Comparison of ENCODE assay signal across 7 cellular contexts in the genomic region with DNA sequence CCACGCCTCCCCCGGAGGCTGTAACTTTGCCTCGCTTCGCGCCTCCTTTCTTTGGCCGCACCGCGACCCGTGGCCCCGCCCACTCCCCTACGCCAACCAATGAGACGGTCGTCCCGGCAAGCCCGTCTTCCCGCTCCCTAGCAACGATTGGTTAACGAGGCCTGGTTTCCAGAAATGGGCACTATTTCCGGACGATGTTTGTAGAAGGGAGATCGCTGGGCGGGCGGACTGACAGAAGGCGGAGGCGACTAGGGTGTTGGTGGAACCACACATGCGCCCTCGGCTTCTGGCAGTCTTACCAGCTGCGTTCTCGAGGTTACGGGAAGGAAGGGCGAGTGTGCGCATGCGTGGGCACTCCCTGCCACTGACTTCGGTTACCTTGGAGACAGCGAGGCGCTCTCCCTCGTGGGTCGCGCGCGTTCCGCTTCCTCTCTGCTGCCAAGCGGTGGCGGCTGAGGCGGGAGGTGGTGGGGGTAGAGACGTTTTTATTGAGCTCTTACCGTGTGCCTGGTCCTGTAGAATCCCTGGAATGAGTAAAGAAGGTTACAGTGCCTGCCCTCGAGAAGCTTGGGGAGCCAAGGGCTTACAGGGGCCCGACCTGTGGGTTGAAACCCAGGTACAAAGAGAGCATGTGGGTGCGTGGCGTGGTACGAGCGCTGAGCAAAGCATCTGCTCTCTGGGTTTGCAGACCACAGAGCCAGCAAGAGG.
DNase-seq lines count a peak whose midpoint lies in the region; ATAC-seq lines count a peak whose summit lies in the region.

No MANE protein-coding gene starts in this region.

- H3K36me3 ChIP-seq in rectal smooth muscle tissue (ENCODE audit: control insufficient read depth, insufficient read depth, low read length) = no peaks in the 10 kb centered on the region

- H3K9ac ChIP-seq in rectal smooth muscle tissue (ENCODE audit: low read length) = no peak overlapping the region

- peaks cover 60% of the 10 kb centered on the region for H3K4me1 ChIP-seq in rectal smooth muscle tissue (ENCODE audit: control insufficient read depth, insufficient read depth, low read length)

- H3K4me3 ChIP-seq in rectal smooth muscle tissue (ENCODE audit: low read length) = peak overlapping the region; percentile 71

- DNase-seq in NCI-H2029 (lab: John Stamatoyannopoulos, UW) = peak; percentile 99
- peak; percentile 99 for DNase-seq in T-helper 9 cell
- DNase-seq in astrocyte of the hippocampus (ENCODE audit: low read depth, low spot score) = peak; percentile 100
- peak; percentile 99 for DNase-seq in hepatic stellate cell (ENCODE audit: low spot score)

- peak overlapping the region; percentile 96 for H3K27ac ChIP-seq in rectal smooth muscle tissue (ENCODE audit: low read depth, low read length)

- H3K27me3 ChIP-seq in rectal smooth muscle tissue (ENCODE audit: control insufficient read depth, insufficient read depth, low read length) = no peaks in the 10 kb centered on the region

- ATAC-seq in GM18508 (IDR thresholded peaks at IDR 0.05; ENCODE audit: insufficient read depth, unreplicated experiment) = peak; percentile 61
- ATAC-seq in HG02981 (IDR thresholded peaks at IDR 0.05; ENCODE audit: unreplicated experiment) = peak; percentile 64

Comparison
In these comparisons a context has a peak if more than half of its experiments do, and no peak if none do; other contexts are left out.
1. Peak in every context shown above with its lines: DNase-seq, ATAC-seq, H3K4me3 ChIP-seq and H3K27ac ChIP-seq.